Comparison of ENCODE assay signal across 9 cellular contexts in the genomic region with DNA sequence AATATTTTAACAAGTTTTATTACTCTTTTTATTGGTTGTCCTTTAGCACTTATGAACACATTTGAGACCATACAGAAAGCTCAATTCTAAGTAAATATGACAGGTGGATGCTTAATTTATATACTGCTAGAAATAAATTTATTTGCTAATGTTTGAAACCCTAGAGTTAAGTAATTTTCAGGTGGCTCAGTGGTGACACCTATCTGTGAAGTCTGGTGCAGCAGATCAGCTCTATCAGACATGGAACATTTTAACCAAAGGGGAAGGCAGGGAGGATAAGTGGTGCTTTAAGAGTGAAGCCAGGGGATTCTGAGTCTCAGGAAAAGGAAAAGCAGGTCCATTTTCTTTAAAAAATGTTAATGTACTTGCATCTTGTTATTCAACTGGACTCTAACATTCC.
DNase-seq lines count a peak whose midpoint lies in the region; ATAC-seq and TF ChIP-seq lines count a peak whose summit lies in the region.
"Had no signal": no experiment of that assay in that cellular context is flagged by ENCODE, and none has a peak within 500 bp of the region (broad histone marks: within the 10 kb centered on the region; RNA-seq: fewer than 3 reads in every experiment).

No MANE protein-coding gene starts in this region.

- CTCF ChIA-PET in BJ (lab: Yijun Ruan, JAX): interaction anchor here (1.4 to 5.4 kb wide), 4 partner anchors 9 to 196 kb away, joined by 3 to 22 read pairs (median 5); no protein-coding TSS in a partner anchor

- POLR2A ChIA-PET in BJ (lab: Charles Lee): interaction anchor here (0.7 kb wide), 1 partner anchor 195 kb away, joined by 3 read pairs; no protein-coding TSS in a partner anchor

- TF ChIP-seq CTCF in BJ (IDR thresholded peaks at IDR 0.05; ENCODE audit: insufficient read depth, low read depth, low read length) (peak; percentile 44), GM12873 (IDR thresholded peaks at IDR 0.05; ENCODE audit: insufficient read depth, low read depth, low read length, missing control alignments) (peak; percentile 62)

- no peak overlapping the region for H3K4me3 ChIP-seq in BJ (ENCODE audit: low read depth, low read length)

- DNase-seq in BJ (ENCODE audit: low read depth): no peak
- peak; percentile 15 for DNase-seq in SK-MEL-5 (ENCODE audit: low read depth, low spot score)
- DNase-seq in iris pigment epithelial cell (ENCODE audit: low read depth): peak; percentile 30
- no peak for DNase-seq in COLO668 (lab: John Stamatoyannopoulos, UW; ENCODE audit: unreplicated experiment)
- no peak for DNase-seq in cerebellum (ENCODE audit: low spot score)
- no peak for DNase-seq in Ammon's horn (ENCODE audit: low spot score)
- DNase-seq: NCI-H446 had no signal

- in situ Hi-C loops in SK-MEL-5 (cut with HindIII; ENCODE audit: low pct_unique_long_range_greater_than_20kb, low sequenced_read_pairs): no loop called here

- peaks cover 2% of the 10 kb centered on the region; the same call in 1 of the 2 replicates for H3K27me3 ChIP-seq in BJ (ENCODE audit: control insufficient read depth, insufficient read depth, low read length)

- no peaks in the 10 kb centered on the region for H3K36me3 ChIP-seq in BJ (ENCODE audit: control insufficient read depth, insufficient read depth, low read length)

- ATAC-seq in HG02970 (IDR thresholded peaks at IDR 0.05; ENCODE audit: low FRiP score, unreplicated experiment): no peak

Comparison
In these comparisons a context has a peak if more than half of its experiments do, and no peak if none do; other contexts are left out.
1. DNase-seq: peak in SK-MEL-5 (single experiment) and iris pigment epithelial cell (single experiment); none in BJ (single experiment), COLO668 (single experiment), cerebellum (single experiment) and Ammon's horn (single experiment).